ENCODE assay signal across 9 cellular contexts in the genomic region with DNA sequence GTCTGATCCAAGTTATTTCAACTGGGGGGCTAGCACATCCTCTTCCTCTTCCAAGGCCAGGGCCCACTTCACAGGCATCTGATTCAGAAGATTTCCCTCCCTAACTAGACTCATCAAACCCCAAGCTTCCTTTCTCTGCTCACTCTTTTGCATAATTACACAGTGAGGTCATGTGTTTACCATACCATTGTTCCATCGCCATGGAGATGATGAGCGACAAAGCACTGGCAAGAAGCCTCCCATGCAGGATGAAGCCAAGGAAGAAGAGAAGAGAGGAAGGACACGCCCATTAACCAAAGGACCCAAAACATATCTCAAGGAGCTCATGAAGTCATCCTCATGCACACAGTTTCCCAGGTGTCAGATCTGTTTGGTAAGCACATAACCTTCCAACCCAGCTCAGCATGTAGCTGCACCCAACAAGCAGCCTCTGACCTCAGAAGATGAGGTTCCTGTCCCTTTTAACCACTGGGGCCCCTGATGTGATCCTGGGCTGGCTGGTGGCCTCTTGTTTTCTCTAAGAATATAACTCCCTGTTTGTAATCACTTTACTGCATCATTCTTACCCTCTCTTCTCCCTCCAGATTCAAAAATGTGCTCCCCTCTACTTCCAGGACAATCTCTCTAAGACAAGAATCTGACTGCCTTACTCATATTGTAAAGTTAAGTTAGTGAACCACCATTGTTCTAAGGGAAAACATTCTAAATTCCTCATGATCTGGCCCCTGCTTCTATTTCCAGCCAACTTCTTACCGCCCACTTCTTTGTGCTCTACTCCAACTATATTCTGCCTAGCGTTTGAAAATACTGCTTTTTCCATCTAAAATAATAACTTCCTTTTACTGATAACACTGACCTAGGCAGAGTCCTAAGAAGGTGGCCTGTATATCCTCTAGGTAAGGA.
A peak's percentile ranks its signal among the peaks of the same experiment; 100 is the strongest.
DNase-seq lines count a peak whose midpoint lies in the region; ATAC-seq and TF ChIP-seq lines count a peak whose summit lies in the region.
"Had no signal": no experiment of that assay in that cellular context is flagged by ENCODE, and none has a peak within 500 bp of the region (broad histone marks: within the 10 kb centered on the region; RNA-seq: fewer than 3 reads in every experiment).

No MANE protein-coding gene starts in this region.

- H3K27me3 ChIP-seq in SJSA1 (replicated peaks) (no peaks in the 10 kb centered on the region), tibial nerve (no peaks in the 10 kb centered on the region)

- peak; percentile 13 for DNase-seq in activated naive CD4-positive, alpha-beta T cell treated with anti-CD3 and anti-CD28 coated beads for 36 hours
- DNase-seq in activated naive CD4-positive, alpha-beta T cell treated with anti-CD3 and anti-CD28 coated beads, Interleukin-2, amount 10 ng/mL, durations not matched to agents 7 days and 5 days: no peak
- peak; percentile 88 to 95 for DNase-seq in SJSA1 (ENCODE audit: low read depth in 1 of 2, low spot score in 2 of 2)
- DNase-seq in Right ventricle myocardium superior: peak; percentile 49
- no peak for DNase-seq in stimulated activated naive CD8-positive, alpha-beta T cell treated with anti-CD3 and anti-CD28 coated beads, Interleukin-15, Interleukin-2, amounts not matched to agents 100 U/mL and 50 U/mL, for 24 hours
- no peak for DNase-seq in posterior cingulate gyrus
- DNase-seq in CD1c-positive myeloid dendritic cell (ENCODE audit: extremely low spot score): no peak
- DNase-seq in tibial nerve (ENCODE audit: low spot score in 2 of 2): no peak
- DNase-seq: naive thymus-derived CD8-positive, alpha-beta T cell had no signal

- 35 to 38% methylated on average over 5 of the region's 5 CpGs for WGBS in tibial nerve, 2 donors

- H3K36me3 ChIP-seq in SJSA1 (no peaks in the 10 kb centered on the region), tibial nerve (no peaks in the 10 kb centered on the region)

- no peak overlapping the region for H3K27ac Mint-ChIP-seq in activated naive CD4-positive, alpha-beta T cell treated with anti-CD3 and anti-CD28 coated beads for 36 hours
- no peak overlapping the region for H3K27ac Mint-ChIP-seq in activated naive CD4-positive, alpha-beta T cell treated with anti-CD3 and anti-CD28 coated beads, Interleukin-2, amount 10 ng/mL, durations not matched to agents 7 days and 5 days

- peaks cover 7% of the 10 kb centered on the region for H3K9me3 Mint-ChIP-seq in activated naive CD4-positive, alpha-beta T cell treated with anti-CD3 and anti-CD28 coated beads for 36 hours
- H3K9me3 Mint-ChIP-seq in activated naive CD4-positive, alpha-beta T cell treated with anti-CD3 and anti-CD28 coated beads, Interleukin-2, amount 10 ng/mL, durations not matched to agents 7 days and 5 days: no peaks in the 10 kb centered on the region

- ATAC-seq in Right ventricle myocardium superior (ENCODE audit: poor library complexity): peak; percentile 71
- ATAC-seq in stimulated activated naive CD8-positive, alpha-beta T cell treated with anti-CD3 and anti-CD28 coated beads, Interleukin-15, Interleukin-2, amounts not matched to agents 100 U/mL and 50 U/mL, for 24 hours: peak; percentile 43

- peaks cover 9% of the 10 kb centered on the region for H3K27me3 Mint-ChIP-seq in activated naive CD4-positive, alpha-beta T cell treated with anti-CD3 and anti-CD28 coated beads for 36 hours (ENCODE audit: low read depth)
- peaks cover 7% of the 10 kb centered on the region for H3K27me3 Mint-ChIP-seq in activated naive CD4-positive, alpha-beta T cell treated with anti-CD3 and anti-CD28 coated beads, Interleukin-2, amount 10 ng/mL, durations not matched to agents 7 days and 5 days

- H3K4me1 ChIP-seq in SJSA1 (replicated peaks) (peaks cover 26% of the 10 kb centered on the region), tibial nerve (no peaks in the 10 kb centered on the region)

- no peak for TF ChIP-seq CTCF in tibial nerve (IDR thresholded peaks at IDR 0.05)

- intact Hi-C loops in activated naive CD4-positive, alpha-beta T cell treated with anti-CD3 and anti-CD28 coated beads for 36 hours (cut with micrococcal nuclease): no loop called here
- intact Hi-C loops in Right ventricle myocardium superior (cut with DNase I) (no loop called here), posterior cingulate gyrus (cut with DNase I) (no loop called here)

- TF ChIP-seq POLR2A in tibial nerve (IDR thresholded peaks at IDR 0.05): no peak

- no peak overlapping the region for H3K4me3 Mint-ChIP-seq in activated naive CD4-positive, alpha-beta T cell treated with anti-CD3 and anti-CD28 coated beads for 36 hours
- H3K4me3 Mint-ChIP-seq in activated naive CD4-positive, alpha-beta T cell treated with anti-CD3 and anti-CD28 coated beads, Interleukin-2, amount 10 ng/mL, durations not matched to agents 7 days and 5 days: no peak overlapping the region
- H3K4me3 Mint-ChIP-seq: naive thymus-derived CD8-positive, alpha-beta T cell had no signal

- H3K27ac ChIP-seq in SJSA1 (peak overlapping the region; percentile 74), tibial nerve (no peak overlapping the region)

- CTCF ChIA-PET in activated naive CD4-positive, alpha-beta T cell treated with anti-CD3 and anti-CD28 coated beads for 36 hours (lab: Charles Lee): no interaction called here
- CTCF ChIA-PET in activated naive CD4-positive, alpha-beta T cell treated with anti-CD3 and anti-CD28 coated beads, Interleukin-2, amount 10 ng/mL, durations not matched to agents 7 days and 5 days (lab: Charles Lee): no interaction called here

- H3K4me3 ChIP-seq in SJSA1 (no peak overlapping the region), tibial nerve (no peak overlapping the region)

- no peak for TF ChIP-seq EP300 in tibial nerve (IDR thresholded peaks at IDR 0.05)

- H3K9me3 ChIP-seq in SJSA1 (replicated peaks) (no peaks in the 10 kb centered on the region), tibial nerve (no peaks in the 10 kb centered on the region)

- no peaks in the 10 kb centered on the region for H3K36me3 Mint-ChIP-seq in activated naive CD4-positive, alpha-beta T cell treated with anti-CD3 and anti-CD28 coated beads for 36 hours (ENCODE audit: low read depth)
- H3K36me3 Mint-ChIP-seq in activated naive CD4-positive, alpha-beta T cell treated with anti-CD3 and anti-CD28 coated beads, Interleukin-2, amount 10 ng/mL, durations not matched to agents 7 days and 5 days: no peaks in the 10 kb centered on the region
- H3K36me3 Mint-ChIP-seq: naive thymus-derived CD8-positive, alpha-beta T cell had no signal

- no peaks in the 10 kb centered on the region for H3K4me1 Mint-ChIP-seq in activated naive CD4-positive, alpha-beta T cell treated with anti-CD3 and anti-CD28 coated beads for 36 hours (ENCODE audit: low read depth)
- no peaks in the 10 kb centered on the region for H3K4me1 Mint-ChIP-seq in activated naive CD4-positive, alpha-beta T cell treated with anti-CD3 and anti-CD28 coated beads, Interleukin-2, amount 10 ng/mL, durations not matched to agents 7 days and 5 days

Comparison
In these comparisons a context has a peak if more than half of its experiments do, and no peak if none do; other contexts are left out.
1. DNase-seq: peak in activated naive CD4-positive, alpha-beta T cell treated with anti-CD3 and anti-CD28 coated beads for 36 hours (single experiment), SJSA1 (2 of 2) and Right ventricle myocardium superior (single experiment); none in activated naive CD4-positive, alpha-beta T cell treated with anti-CD3 and anti-CD28 coated beads, Interleukin-2, amount 10 ng/mL, durations not matched to agents 7 days and 5 days (single experiment), stimulated activated naive CD8-positive, alpha-beta T cell treated with anti-CD3 and anti-CD28 coated beads, Interleukin-15, Interleukin-2, amounts not matched to agents 100 U/mL and 50 U/mL, for 24 hours (single experiment), posterior cingulate gyrus (0 of 10), CD1c-positive myeloid dendritic cell (single experiment) and tibial nerve (0 of 2).